In genomic region chr19:16590876-16591802, GRCh38 we compare ENCODE assay signal across 1 cellular context.
TF ChIP-seq lines count a peak whose summit lies in the region.

No MANE protein-coding gene starts in this region.

TF ChIP-seq in GM12878, 131 proteins besides CTCF, POLR2A, EP300 and RAD21:
- no peak for TF ChIP-seq IKZF1 (conservative IDR thresholded peaks at IDR 0.05)
- TF ChIP-seq MEF2B (IDR thresholded peaks at IDR 0.05; ENCODE audit: partially characterized antibody, poor library complexity, severe bottlenecking), result peak; percentile 64
TF ChIP-seq in GM12878: peak in this region for 1.
